16 cellular contexts compared by ENCODE assay signal in genomic region chr11:102580185-102580951, GRCh38. TPM values are rescaled to one million over a fixed set of nuclear protein-coding genes. Genes with fewer than 3 reads are reported as not detected.
DNase-seq lines count a peak whose midpoint lies in the region; ATAC-seq, FAIRE-seq and TF ChIP-seq lines count a peak whose summit lies in the region.
"Had no signal": no experiment of that assay in that cellular context is flagged by ENCODE, and none has a peak within 500 bp of the region (broad histone marks: within the 10 kb centered on the region; RNA-seq: fewer than 3 reads in every experiment).

No MANE protein-coding gene starts in this region.

- H3K27ac ChIP-seq in kidney (ENCODE audit: low read depth in 2 of 2, low read length in 2 of 2): peak overlapping the region; percentile 7 to 30
- H3K27ac ChIP-seq: 22Rv1, neutrophil, thoracic aorta, WERI-Rb-1 had no signal

- H3K36me3 ChIP-seq in kidney (ENCODE audit: control insufficient read depth in 1 of 2, insufficient read depth in 2 of 2, low read length in 2 of 2): no peaks in the 10 kb centered on the region
- H3K36me3 ChIP-seq: neutrophil, thoracic aorta, WERI-Rb-1 had no signal

- FAIRE-seq in kidney (lab: Jason Lieb, UNC): no peak

- no peak for TF ChIP-seq CTCF in kidney (IDR thresholded peaks at IDR 0.05; ENCODE audit: borderline replicate concordance, extremely low read depth, insufficient read depth)

- peak; percentile 37 for DNase-seq in DMS53 (lab: John Stamatoyannopoulos, UW)
- no peak for DNase-seq in DMS53 treated with DMSO at 0.1 percent for 48 hours (lab: John Stamatoyannopoulos, UW; ENCODE audit: unreplicated experiment)
- DNase-seq in kidney: no peak
- DNase-seq in Right ventricle myocardium inferior (ENCODE audit: missing footprints): no peak
- DNase-seq in hypothalamus (lab: John Stamatoyannopoulos, UW): no peak
- no peak for DNase-seq in activated CD8-positive, alpha-beta memory T cell treated with anti-CD3 and anti-CD28 coated beads, Interleukin-2, amount 50 U/mL, for 48 hours
- DNase-seq: DND-41, islet precursor cell, NCI-H187, WERI-Rb-1 had no signal

- ATAC-seq in GM21717 (IDR thresholded peaks at IDR 0.05; ENCODE audit: unreplicated experiment) (peak; percentile 62), HG03469 (IDR thresholded peaks at IDR 0.05; ENCODE audit: unreplicated experiment) (peak; percentile 29), Right ventricle myocardium inferior (no peak)
- ATAC-seq: esophagus mucosa had no signal

- no peaks in the 10 kb centered on the region for H3K9me3 ChIP-seq in kidney (ENCODE audit: control insufficient read depth in 1 of 2, low read length in 2 of 2)
- H3K9me3 ChIP-seq: neutrophil, thoracic aorta had no signal

- no peak overlapping the region for H3K4me3 ChIP-seq in kidney (ENCODE audit: low read length in 2 of 2)
- H3K4me3 ChIP-seq: thoracic aorta had no signal

- intact Hi-C loops in kidney (cut with DNase I) (no loop called here), Right ventricle myocardium inferior (cut with DNase I) (no loop called here)

- H3K4me1 ChIP-seq in kidney (ENCODE audit: control insufficient read depth in 1 of 2, insufficient read depth in 1 of 2, low read depth in 1 of 2, low read length in 2 of 2): peaks cover 3% of the 10 kb centered on the region in 2 donors

- no peak overlapping the region for H3K9ac ChIP-seq in kidney (ENCODE audit: low read length in 2 of 2)

RNA-seq across cellular contexts. Expression of gene MMP20, which starts 44.8 kb away (rescaled TPM):
- total RNA-seq in kidney (not detected), Right ventricle myocardium inferior (not detected)
- polyA plus RNA-seq in kidney (ENCODE audit: insufficient read depth, low read depth, low replicate concordance): not detected
- total RNA-seq: esophagus mucosa, thoracic aorta had no signal

RNA-seq across cellular contexts. Expression of gene MMP7, which starts 49.8 kb away (rescaled TPM):
- 1,380 TPM for total RNA-seq in kidney
- 101 TPM for polyA plus RNA-seq in kidney (ENCODE audit: insufficient read depth, low read depth, low replicate concordance)
- not detected for total RNA-seq in Right ventricle myocardium inferior
- total RNA-seq: thoracic aorta had no signal

Comparison
In these comparisons a context has a peak if more than half of its experiments do, and no peak if none do; other contexts are left out.
1. RNA of gene MMP7, which starts 49.8 kb away (total RNA-seq): 1,380 TPM in kidney (single experiment); not detected in Right ventricle myocardium inferior (single experiment); every median in the first group is over 1,000 times any median in the second.